ENCODE assay signal across 9 cellular contexts in genomic region chr1:93579891-93580290, GRCh38.
DNase-seq lines count a peak whose midpoint lies in the region; ATAC-seq, FAIRE-seq and TF ChIP-seq lines count a peak whose summit lies in the region.
"Had no signal": no experiment of that assay in that cellular context is flagged by ENCODE, and none has a peak within 500 bp of the region (broad histone marks: within the 10 kb centered on the region; RNA-seq: fewer than 3 reads in every experiment).

No MANE protein-coding gene starts in this region.

- H3K27me3 ChIP-seq in HepG2 (ENCODE audit: control insufficient read depth in 1 of 2, insufficient read depth in 2 of 2, low read length in 2 of 2) (no peaks in the 10 kb centered on the region), upper lobe of left lung (no peaks in the 10 kb centered on the region), HAP-1 (ENCODE audit: low read depth) (no peaks in the 10 kb centered on the region)

- CTCF ChIA-PET in HepG2 (lab: Yijun Ruan, JAX; ENCODE audit: low intra/inter-chr PET ratio, low total read pairs), result no interaction called here

- TF ChIP-seq CTCF in LNCaP clone FGC (IDR thresholded peaks at IDR 0.05; ENCODE audit: control insufficient read depth, extremely low read depth, insufficient read depth) (no peak), HepG2 (CRISPR knock-in tag; IDR thresholded peaks at IDR 0.05) (no peak), upper lobe of left lung (IDR thresholded peaks at IDR 0.05) (no peak)

- DNase-seq in LNCaP clone FGC (ENCODE audit: low read depth) (peak; percentile 69), dedifferentiated amniotic fluid mesenchymal stem cell (ENCODE audit: extremely low spot score) (peak; percentile 65), HepG2 (ENCODE audit: low spot score) (peak; percentile 64), upper lobe of left lung (peak in 1 of 2 donors; percentile 64), epidermal melanocyte (ENCODE audit: insufficient read length, low spot score) (no peak), HAP-1 (ENCODE audit: low spot score in 2 of 2) (no peak)
- DNase-seq in activated T-cell treated with anti-CD3 and anti-CD28 coated beads, Interleukin-2, amount 50 U/mL, for 1 hour, result no peak
- DNase-seq: NCI-H146 had no signal

- H3K9me3 ChIP-seq in HepG2 (ENCODE audit: low read length), result no peaks in the 10 kb centered on the region
- H3K9me3 ChIP-seq in upper lobe of left lung, result no peaks in the 10 kb centered on the region
- H3K9me3 ChIP-seq in HAP-1, result no peaks in the 10 kb centered on the region

- H2AFZ ChIP-seq in HepG2 (ENCODE audit: low read length), result no peak overlapping the region

- POLR2A ChIA-PET in HepG2 (lab: Yijun Ruan, JAX), result interaction anchor here (0.7 to 7.6 kb wide), 3 partner anchors 10 to 37 kb away, joined by 3 to 56 read pairs (median 33); no protein-coding TSS in a partner anchor

- peak; percentile 42 for FAIRE-seq in HepG2 (lab: Jason Lieb, UNC)

- ATAC-seq in HepG2 (peak; percentile 82), upper lobe of left lung (ENCODE audit: low FRiP score in 2 of 2) (peak in 1 of 2 donors; percentile 5), HG03565 (IDR thresholded peaks at IDR 0.05; ENCODE audit: unreplicated experiment) (no peak)

- peaks cover 45% of the 10 kb centered on the region for H3K4me1 ChIP-seq in HepG2 (ENCODE audit: insufficient read depth, low read length)
- H3K4me1 ChIP-seq in upper lobe of left lung, result peaks cover 7 to 23% (median 13%) of the 10 kb centered on the region in 4 donors
- no peaks in the 10 kb centered on the region for H3K4me1 ChIP-seq in HAP-1

- BruUV-seq in HepG2 (replicated peaks; lab: Mats Ljungman, UMichigan), result no TSS peak

- H3K27ac ChIP-seq in HepG2 (ENCODE audit: extremely low read length, insufficient read depth, low read length) (peak overlapping the region; percentile 50), upper lobe of left lung (peak overlapping the region in 3 of 4 donors; percentile 44 to 59 (median 58))

- no peak for TF ChIP-seq EP300 in HepG2 (IDR thresholded peaks at IDR 0.05; ENCODE audit: low read depth in 2 of 2, low read length in 2 of 2)
- TF ChIP-seq EP300 in HepG2 (CRISPR knock-in tag; IDR thresholded peaks at IDR 0.05; ENCODE audit: borderline replicate concordance), result no peak
- no peak for TF ChIP-seq EP300 in upper lobe of left lung (IDR thresholded peaks at IDR 0.05)

- no peak for TF ChIP-seq POLR2A in HepG2 (IDR thresholded peaks at IDR 0.05; ENCODE audit: insufficient read depth in 1 of 2, low read depth in 2 of 2, low read length in 2 of 2)
- TF ChIP-seq POLR2A in upper lobe of left lung (IDR thresholded peaks at IDR 0.05), result peak in 1 of 4 donors; percentile 24

- intact Hi-C loops in HepG2 (cut with micrococcal nuclease; ENCODE audit: unreplicated experiment), result no loop called here

- no peak for TF ChIP-seq RAD21 in HepG2 (CRISPR knock-in tag; IDR thresholded peaks at IDR 0.05)

- H3K4me2 ChIP-seq in HepG2 (ENCODE audit: low read depth, low read length), result peak overlapping the region; percentile 28

- peak overlapping the region; percentile 28; the same call in 1 of the 2 replicates for H3K9ac ChIP-seq in HepG2 (ENCODE audit: insufficient read depth, low read depth, low read length)

- in situ Hi-C loops in HepG2 (cut with HindIII; ENCODE audit: extremely low pct_ligation_motif_present, low pct_unique_long_range_greater_than_20kb) (no loop called here), HAP-1 (cut with MboI; ENCODE audit: low sequenced_read_pairs) (no loop called here)

- H3K79me2 ChIP-seq in HepG2 (ENCODE audit: insufficient read depth, low read length), result no peaks in the 10 kb centered on the region

- WGBS in HepG2 (ENCODE audit: low lambda C conversion rate), result 48% methylated on average over 5 of the region's 5 CpGs
- WGBS in upper lobe of left lung, 2 donors, result 60 to 85% methylated on average over 1 to 5 of the region's 5 CpGs

- no peaks in the 10 kb centered on the region for H4K20me1 ChIP-seq in HepG2 (ENCODE audit: insufficient read depth, low read length)

- peaks cover 5 to 26% of the 10 kb centered on the region in 2 experiments; a peak in 3 of 5 replicates for H3K36me3 ChIP-seq in HepG2 (replicated peaks in 1 of 2; ENCODE audit: control insufficient read depth in 1 of 2, insufficient read depth in 2 of 2, low read length in 2 of 2)
- peaks cover 4 to 94% (median 36%) of the 10 kb centered on the region in 4 donors for H3K36me3 ChIP-seq in upper lobe of left lung
- no peaks in the 10 kb centered on the region for H3K36me3 ChIP-seq in HAP-1 (replicated peaks)

- no peak overlapping the region for H3K4me3 ChIP-seq in LNCaP clone FGC (ENCODE audit: low read depth, low read length)
- H3K4me3 ChIP-seq in HepG2 (replicated peaks in 1 of 3; ENCODE audit: insufficient read depth in 1 of 3, low read depth in 2 of 3, low read length in 3 of 3), result no peak overlapping the region
- H3K4me3 ChIP-seq in upper lobe of left lung, result no peak overlapping the region
- H3K4me3 ChIP-seq in HAP-1, result no peak overlapping the region

TF ChIP-seq in HepG2, 621 proteins besides CTCF, POLR2A, EP300 and RAD21 (continues in another document):
- TF ChIP-seq FOXK2 (IDR thresholded peaks at IDR 0.05) (no peak), FOXA3 (CRISPR knock-in tag; IDR thresholded peaks at IDR 0.05) (peak; percentile 75), MZF1 (CRISPR knock-in tag; IDR thresholded peaks at IDR 0.05; ENCODE audit: borderline replicate concordance) (no peak), FOXO1 (CRISPR knock-in tag; IDR thresholded peaks at IDR 0.05) (peak; percentile 15; the same call in 1 of the 2 replicates), IKZF5 (CRISPR knock-in tag; IDR thresholded peaks at IDR 0.05) (peak; percentile 18; the same call in 1 of the 2 replicates), PHF8 (CRISPR knock-in tag; IDR thresholded peaks at IDR 0.05) (no peak), DMTF1 (CRISPR knock-in tag; IDR thresholded peaks at IDR 0.05) (no peak), TOPORS (CRISPR knock-in tag; IDR thresholded peaks at IDR 0.05) (no peak), JDP2 (CRISPR knock-in tag; IDR thresholded peaks at IDR 0.05; ENCODE audit: borderline replicate concordance) (no peak), FOSL2 (CRISPR knock-in tag; IDR thresholded peaks at IDR 0.05) (peak; percentile 90)
- TF ChIP-seq, protein P1, sequence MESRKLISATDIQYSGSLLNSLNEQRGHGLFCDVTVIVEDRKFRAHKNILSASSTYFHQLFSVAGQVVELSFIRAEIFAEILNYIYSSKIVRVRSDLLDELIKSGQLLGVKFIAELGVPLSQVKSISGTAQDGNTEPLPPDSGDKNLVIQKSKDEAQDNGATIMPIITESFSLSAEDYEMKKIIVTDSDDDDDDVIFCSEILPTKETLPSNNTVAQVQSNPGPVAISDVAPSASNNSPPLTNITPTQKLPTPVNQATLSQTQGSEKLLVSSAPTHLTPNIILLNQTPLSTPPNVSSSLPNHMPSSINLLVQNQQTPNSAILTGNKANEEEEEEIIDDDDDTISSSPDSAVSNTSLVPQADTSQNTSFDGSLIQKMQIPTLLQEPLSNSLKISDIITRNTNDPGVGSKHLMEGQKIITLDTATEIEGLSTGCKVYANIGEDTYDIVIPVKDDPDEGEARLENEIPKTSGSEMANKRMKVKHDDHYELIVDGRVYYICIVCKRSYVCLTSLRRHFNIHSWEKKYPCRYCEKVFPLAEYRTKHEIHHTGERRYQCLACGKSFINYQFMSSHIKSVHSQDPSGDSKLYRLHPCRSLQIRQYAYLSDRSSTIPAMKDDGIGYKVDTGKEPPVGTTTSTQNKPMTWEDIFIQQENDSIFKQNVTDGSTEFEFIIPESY (CRISPR knock-in tag; IDR thresholded peaks at IDR 0.05), result 0 out of 2 replicates have a peak, but pooled peaks have one; percentile 20
- TF ChIP-seq, protein P2, sequence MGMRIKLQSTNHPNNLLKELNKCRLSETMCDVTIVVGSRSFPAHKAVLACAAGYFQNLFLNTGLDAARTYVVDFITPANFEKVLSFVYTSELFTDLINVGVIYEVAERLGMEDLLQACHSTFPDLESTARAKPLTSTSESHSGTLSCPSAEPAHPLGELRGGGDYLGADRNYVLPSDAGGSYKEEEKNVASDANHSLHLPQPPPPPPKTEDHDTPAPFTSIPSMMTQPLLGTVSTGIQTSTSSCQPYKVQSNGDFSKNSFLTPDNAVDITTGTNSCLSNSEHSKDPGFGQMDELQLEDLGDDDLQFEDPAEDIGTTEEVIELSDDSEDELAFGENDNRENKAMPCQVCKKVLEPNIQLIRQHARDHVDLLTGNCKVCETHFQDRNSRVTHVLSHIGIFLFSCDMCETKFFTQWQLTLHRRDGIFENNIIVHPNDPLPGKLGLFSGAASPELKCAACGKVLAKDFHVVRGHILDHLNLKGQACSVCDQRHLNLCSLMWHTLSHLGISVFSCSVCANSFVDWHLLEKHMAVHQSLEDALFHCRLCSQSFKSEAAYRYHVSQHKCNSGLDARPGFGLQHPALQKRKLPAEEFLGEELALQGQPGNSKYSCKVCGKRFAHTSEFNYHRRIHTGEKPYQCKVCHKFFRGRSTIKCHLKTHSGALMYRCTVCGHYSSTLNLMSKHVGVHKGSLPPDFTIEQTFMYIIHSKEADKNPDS (CRISPR knock-in tag; IDR thresholded peaks at IDR 0.05), result no peak

Comparison
In these comparisons a context has a peak if more than half of its experiments do, and no peak if none do; other contexts are left out.
1. DNase-seq: peak in LNCaP clone FGC (single experiment), dedifferentiated amniotic fluid mesenchymal stem cell (single experiment) and HepG2 (single experiment); none in epidermal melanocyte (single experiment), activated T-cell treated with anti-CD3 and anti-CD28 coated beads, Interleukin-2, amount 50 U/mL, for 1 hour (single experiment) and HAP-1 (0 of 2).